In genomic region chr2:188596054-188596453, GRCh38 we compare ENCODE assay signal across 25 cellular contexts.
A peak's percentile ranks its signal among the peaks of the same experiment; 100 is the strongest.
DNase-seq lines count a peak whose midpoint lies in the region; ATAC-seq, FAIRE-seq and TF ChIP-seq lines count a peak whose summit lies in the region.
"Had no signal": no experiment of that assay in that cellular context is flagged by ENCODE, and none has a peak within 500 bp of the region (broad histone marks: within the 10 kb centered on the region; RNA-seq: fewer than 3 reads in every experiment).

No MANE protein-coding gene starts in this region.

- no peak for TF ChIP-seq CTCF in choroid plexus epithelial cell (conservative IDR thresholded peaks at IDR 0.05; ENCODE audit: low read depth, low read length)
- no peak for TF ChIP-seq CTCF in adrenal gland (IDR thresholded peaks at IDR 0.05)

- WGBS in adrenal gland, 4 donors, result 83 to 90% (median 87%) methylated on average over 1 of the region's 1 CpG

- H3K9me3 ChIP-seq in adrenal gland (replicated peaks in 1 of 3), result no peaks in the 10 kb centered on the region
- H3K9me3 ChIP-seq: esophagus squamous epithelium, prostate gland, SJCRH30 had no signal

- intact Hi-C loops in sciatic nerve (cut with DNase I) (no loop called here), adrenal gland (cut with DNase I) (no loop called here)

- ATAC-seq in sciatic nerve, result peak; percentile 76
- ATAC-seq: activated naive CD4-positive, alpha-beta T cell treated with anti-CD3 and anti-CD28 coated beads, Interleukin-2, amount 50 U/mL, for 72 hours; stimulated activated effector memory CD8-positive, alpha-beta T cell treated with anti-CD3 and anti-CD28 coated beads, Interleukin-12 subunit alpha, Interleukin-12 subunit beta, amount 100 ng/mL, for 72 hours had no signal

- peak; percentile 100 for FAIRE-seq in islet of Langerhans (lab: Jason Lieb, UNC)

- no peak overlapping the region for H3K27ac ChIP-seq in adrenal gland
- H3K27ac ChIP-seq: esophagus squamous epithelium, prostate gland, SJCRH30 had no signal

- no peaks in the 10 kb centered on the region for H3K4me1 ChIP-seq in adrenal gland (replicated peaks in 1 of 2)
- H3K4me1 ChIP-seq: esophagus squamous epithelium, prostate gland had no signal

- no peaks in the 10 kb centered on the region for H3K27me3 ChIP-seq in adrenal gland
- H3K27me3 ChIP-seq: esophagus squamous epithelium, SJCRH30 had no signal

- TF ChIP-seq POLR2A in adrenal gland (IDR thresholded peaks at IDR 0.05), result no peak

- DNase-seq in NCI-H69 (lab: John Stamatoyannopoulos, UW), result peak; percentile 51
- peak; percentile 94 for DNase-seq in choroid plexus epithelial cell (ENCODE audit: low read depth)
- no peak for DNase-seq in sciatic nerve (ENCODE audit: low spot score)
- no peak for DNase-seq in NCI-H1436 treated with DMSO at 0.1 percent for 48 hours (lab: John Stamatoyannopoulos, UW)
- no peak for DNase-seq in NCI-H146 (lab: John Stamatoyannopoulos, UW)
- no peak for DNase-seq in adrenal gland
- DNase-seq in A172 (ENCODE audit: low spot score), result no peak
- DNase-seq: activated CD4-positive, alpha-beta T cell treated with anti-CD3 and anti-CD28 coated beads for 4 hours; aorta; C1 segment of cervical spinal cord; caudate nucleus; DMS153; esophagus squamous epithelium; hypothalamus; mesendoderm; naive B cell; NCI-H446 treated with DMSO at 0.1 percent for 48 hours; NCI-H82; SJCRH30; SW 1271; T-helper 9 cell had no signal

- no peaks in the 10 kb centered on the region for H3K36me3 ChIP-seq in adrenal gland (replicated peaks in 1 of 2)
- H3K36me3 ChIP-seq: esophagus squamous epithelium, prostate gland had no signal

- H3K4me3 ChIP-seq in choroid plexus epithelial cell (ENCODE audit: low read depth, low read length) (no peak overlapping the region), adrenal gland (no peak overlapping the region)
- H3K4me3 ChIP-seq: esophagus squamous epithelium, prostate gland, SJCRH30 had no signal

Comparison
In these comparisons a context has a peak if more than half of its experiments do, and no peak if none do; other contexts are left out.
1. DNase-seq: peak in NCI-H69 (single experiment) and choroid plexus epithelial cell (single experiment); none in sciatic nerve (single experiment), NCI-H1436 treated with DMSO at 0.1 percent for 48 hours (single experiment), NCI-H146 (single experiment), adrenal gland (0 of 7) and A172 (single experiment).